In genomic region chr2:230983566-230983965, GRCh38 we compare ENCODE assay signal across 1 cellular context.
TF ChIP-seq lines count a peak whose summit lies in the region.

No MANE protein-coding gene starts in this region.

TF ChIP-seq in HepG2, 621 proteins besides CTCF, POLR2A, EP300 and RAD21:
- no peak for TF ChIP-seq POLR2G (IDR thresholded peaks at IDR 0.05; ENCODE audit: low read depth, low read length)
- TF ChIP-seq, protein P1, sequence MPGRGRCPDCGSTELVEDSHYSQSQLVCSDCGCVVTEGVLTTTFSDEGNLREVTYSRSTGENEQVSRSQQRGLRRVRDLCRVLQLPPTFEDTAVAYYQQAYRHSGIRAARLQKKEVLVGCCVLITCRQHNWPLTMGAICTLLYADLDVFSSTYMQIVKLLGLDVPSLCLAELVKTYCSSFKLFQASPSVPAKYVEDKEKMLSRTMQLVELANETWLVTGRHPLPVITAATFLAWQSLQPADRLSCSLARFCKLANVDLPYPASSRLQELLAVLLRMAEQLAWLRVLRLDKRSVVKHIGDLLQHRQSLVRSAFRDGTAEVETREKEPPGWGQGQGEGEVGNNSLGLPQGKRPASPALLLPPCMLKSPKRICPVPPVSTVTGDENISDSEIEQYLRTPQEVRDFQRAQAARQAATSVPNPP (CRISPR knock-in tag; IDR thresholded peaks at IDR 0.05) = no peak
TF ChIP-seq in HepG2: peak in this region for 0.
